In the genomic region with DNA sequence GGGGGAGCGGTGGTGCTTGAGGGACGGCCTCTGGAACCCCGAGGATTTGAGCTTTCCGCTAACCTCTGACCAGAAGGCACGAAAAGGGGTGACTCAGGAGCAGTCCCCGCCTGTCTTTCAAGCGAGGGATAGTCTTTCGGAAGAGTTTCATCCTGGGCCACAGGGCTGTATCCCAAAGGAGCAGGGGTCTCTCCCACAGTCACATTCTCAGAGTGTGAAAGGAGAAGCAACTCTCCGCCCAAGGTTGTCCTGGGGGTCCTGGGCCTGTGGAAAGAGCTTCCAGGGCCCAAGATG, we compare ENCODE assay signal across 8 cellular contexts. TPM values are rescaled to one million over a fixed set of nuclear protein-coding genes. Genes with fewer than 3 reads are reported as not detected.
DNase-seq lines count a peak whose midpoint lies in the region; TF ChIP-seq lines count a peak whose summit lies in the region.

No MANE protein-coding gene starts in this region.

- H3K36me3 ChIP-seq in ES-I3 (ENCODE audit: insufficient read depth, low read length) (no peaks in the 10 kb centered on the region), SJSA1 (peaks cover 22% of the 10 kb centered on the region), fibroblast of lung (ENCODE audit: control insufficient read depth, insufficient read depth, low read length) (peaks cover 6% of the 10 kb centered on the region), prostate gland (no peaks in the 10 kb centered on the region)

- DNase-seq in SJSA1 (ENCODE audit: low read depth in 1 of 2, low spot score in 2 of 2) (no peak), fibroblast of lung (ENCODE audit: low read depth in 2 of 2) (no peak), prostate gland (ENCODE audit: low spot score) (no peak), NCI-H774 (lab: John Stamatoyannopoulos, UW) (no peak), NCI-H1694 treated with DMSO at 0.1 percent for 48 hours (lab: John Stamatoyannopoulos, UW) (no peak), AG08395 (ENCODE audit: low spot score) (no peak), GM10266 (ENCODE audit: extremely low spot score) (no peak)

- no peak for TF ChIP-seq POLR2A in prostate gland (IDR thresholded peaks at IDR 0.05)

- H3K9me3 ChIP-seq in ES-I3 (ENCODE audit: control insufficient read depth, insufficient read depth, low read length) (no peaks in the 10 kb centered on the region), SJSA1 (replicated peaks) (no peaks in the 10 kb centered on the region), fibroblast of lung (ENCODE audit: control insufficient read depth, insufficient read depth, low read depth, low read length) (no peaks in the 10 kb centered on the region), prostate gland (no peaks in the 10 kb centered on the region)

- peaks cover 25% of the 10 kb centered on the region for H3K79me2 ChIP-seq in fibroblast of lung (ENCODE audit: control insufficient read depth, insufficient read depth, low read length)

- WGBS in prostate gland = 41% methylated on average over 8 of the region's 9 CpGs

- peak overlapping the region; percentile 43 for H3K9ac ChIP-seq in ES-I3 (ENCODE audit: low read depth, low read length)
- peak overlapping the region; percentile 33 for H3K9ac ChIP-seq in fibroblast of lung (ENCODE audit: insufficient read depth, low read length)

- peak overlapping the region; percentile 79 for H3K4me3 ChIP-seq in SJSA1
- H3K4me3 ChIP-seq in fibroblast of lung (replicated peaks in 1 of 4; ENCODE audit: control extremely low read depth in 1 of 4, insufficient read depth in 1 of 4, low read depth in 3 of 4, low read length in 4 of 4) = peak overlapping the region; percentile 54 to 66 (median 64)
- H3K4me3 ChIP-seq in prostate gland = peak overlapping the region; percentile 14 to 18

- peak in 1 of 2 donors; percentile 3 for TF ChIP-seq CTCF in fibroblast of lung (conservative IDR thresholded peaks at IDR 0.05 in 1 of 2, IDR thresholded peaks at IDR 0.05 in 1 of 2; ENCODE audit: low read depth in 1 of 2, low read length in 2 of 2)
- TF ChIP-seq CTCF in prostate gland (IDR thresholded peaks at IDR 0.05) = no peak
- no peak for TF ChIP-seq CTCF in GM10266 (IDR thresholded peaks at IDR 0.05; ENCODE audit: control insufficient read depth, insufficient read depth, low read depth, missing control alignments)

- H3K4me1 ChIP-seq in ES-I3 (ENCODE audit: insufficient read depth, low read length) (peaks cover 9% of the 10 kb centered on the region), SJSA1 (replicated peaks) (peaks cover 45% of the 10 kb centered on the region), fibroblast of lung (ENCODE audit: control insufficient read depth, extremely low read depth, insufficient read depth, low read length) (peaks cover 25% of the 10 kb centered on the region), prostate gland (replicated peaks) (peaks cover 7% of the 10 kb centered on the region)

- intact Hi-C loops in prostate gland (cut with DNase I) = loop anchor here (5.0 to 10.0 kb wide), 2 partner anchors 87 to 115 kb away; partner anchors contain the start of genes PARP3 and RRP9

- H3K4me2 ChIP-seq in fibroblast of lung (ENCODE audit: extremely low read depth, insufficient read depth, low read length) = peak overlapping the region; percentile 95

- H3K27me3 ChIP-seq in SJSA1 (replicated peaks) (no peaks in the 10 kb centered on the region), fibroblast of lung (ENCODE audit: control insufficient read depth, insufficient read depth, low read length) (no peaks in the 10 kb centered on the region), prostate gland (replicated peaks; ENCODE audit: insufficient read depth) (no peaks in the 10 kb centered on the region)

- H3K27ac ChIP-seq in SJSA1 = no peak overlapping the region
- no peak overlapping the region for H3K27ac ChIP-seq in fibroblast of lung (ENCODE audit: insufficient read depth, low read length)
- H3K27ac ChIP-seq in prostate gland = peak overlapping the region; percentile 73 to 88

- peak overlapping the region; percentile 95 for H2AFZ ChIP-seq in fibroblast of lung (ENCODE audit: low read length)

- H4K20me1 ChIP-seq in fibroblast of lung (ENCODE audit: control insufficient read depth, extremely low read depth, insufficient read depth, low read length) = no peaks in the 10 kb centered on the region

RNA-seq across cellular contexts. Expression of gene DUSP7, which starts 1.4 kb away (rescaled TPM):
- 7.9 and 13.3 TPM in 2 replicates for total RNA-seq in SJSA1 (2014; rRNA removed; shearing (Covaris generic))
- total RNA-seq in fibroblast of lung (5.4 and 5.6 TPM in 2 replicates), prostate gland (10 to 100 TPM in 1 of 2 donors, 1 to 10 TPM in 1; 9.1 to 34.0 TPM)
- 23.7 and 26.5 TPM in 2 replicates for polyA plus RNA-seq in fibroblast of lung
- polyA plus RNA-seq in fibroblast of lung (2012) = 15.2 and 16.3 TPM in 2 replicates
- 58.6 and 71.0 TPM in 2 replicates for polyA minus RNA-seq in fibroblast of lung (ENCODE audit: low replicate concordance)

Comparison
In these comparisons a context has a peak if more than half of its experiments do, and no peak if none do; other contexts are left out.
1. H3K27ac ChIP-seq: peak in prostate gland (2 of 2); none in SJSA1 (single experiment) and fibroblast of lung (single experiment).
2. H3K4me3 ChIP-seq: peak in every context shown above with its lines; median percentile 79 in SJSA1; 64 in fibroblast of lung; 16 in prostate gland.